Comparison of ENCODE assay signal across 1 cellular context in genomic region chr13:30307194-30307965, GRCh38.
TF ChIP-seq lines count a peak whose summit lies in the region.

Gene KATNAL1, minus strand, starts transcription at chr13:30307551. Its CDS starts 23,774 bp downstream, at chr13:30283777.

TF ChIP-seq in WTC11, 78 proteins besides CTCF, POLR2A, EP300 and RAD21 (continued from another document):
- peak; percentile 79; the same call in 1 of the 2 replicates for TF ChIP-seq ARID4B (CRISPR knock-in tag; IDR thresholded peaks at IDR 0.05; ENCODE audit: borderline replicate concordance)
- TF ChIP-seq ZNF263 (CRISPR knock-in tag; IDR thresholded peaks at IDR 0.05; ENCODE audit: low read depth): no peak
- no peak for TF ChIP-seq HMGA2 (CRISPR knock-in tag; IDR thresholded peaks at IDR 0.05)
- TF ChIP-seq GRHL2 (CRISPR knock-in tag; IDR thresholded peaks at IDR 0.05; ENCODE audit: insufficient replicate concordance, severe bottlenecking): no peak
- TF ChIP-seq TEAD1 (CRISPR knock-in tag; IDR thresholded peaks at IDR 0.05): peak; percentile 83
- no peak for TF ChIP-seq NR3C1 (CRISPR knock-in tag; conservative IDR thresholded peaks at IDR 0.05; ENCODE audit: low read depth)
- peak; percentile 37; the same call in 1 of the 2 replicates for TF ChIP-seq SP1 (CRISPR knock-in tag; conservative IDR thresholded peaks at IDR 0.05)
- TF ChIP-seq MAX (CRISPR knock-in tag; IDR thresholded peaks at IDR 0.05): peak; percentile 65; the same call in 1 of the 2 replicates
- no peak for TF ChIP-seq GABPB1 (CRISPR knock-in tag; IDR thresholded peaks at IDR 0.05)
- peak; percentile 65; the same call in 1 of the 2 replicates for TF ChIP-seq CREM (CRISPR knock-in tag; IDR thresholded peaks at IDR 0.05)
- no peak for TF ChIP-seq ZNF317 (CRISPR knock-in tag; IDR thresholded peaks at IDR 0.05; ENCODE audit: borderline replicate concordance, low read depth)
- TF ChIP-seq FOXP4 (CRISPR knock-in tag; IDR thresholded peaks at IDR 0.05): peak; percentile 77; the same call in 1 of the 2 replicates
TF ChIP-seq in WTC11: peak in this region for 15.
